Comparison of ENCODE assay signal across 10 cellular contexts in the genomic region with DNA sequence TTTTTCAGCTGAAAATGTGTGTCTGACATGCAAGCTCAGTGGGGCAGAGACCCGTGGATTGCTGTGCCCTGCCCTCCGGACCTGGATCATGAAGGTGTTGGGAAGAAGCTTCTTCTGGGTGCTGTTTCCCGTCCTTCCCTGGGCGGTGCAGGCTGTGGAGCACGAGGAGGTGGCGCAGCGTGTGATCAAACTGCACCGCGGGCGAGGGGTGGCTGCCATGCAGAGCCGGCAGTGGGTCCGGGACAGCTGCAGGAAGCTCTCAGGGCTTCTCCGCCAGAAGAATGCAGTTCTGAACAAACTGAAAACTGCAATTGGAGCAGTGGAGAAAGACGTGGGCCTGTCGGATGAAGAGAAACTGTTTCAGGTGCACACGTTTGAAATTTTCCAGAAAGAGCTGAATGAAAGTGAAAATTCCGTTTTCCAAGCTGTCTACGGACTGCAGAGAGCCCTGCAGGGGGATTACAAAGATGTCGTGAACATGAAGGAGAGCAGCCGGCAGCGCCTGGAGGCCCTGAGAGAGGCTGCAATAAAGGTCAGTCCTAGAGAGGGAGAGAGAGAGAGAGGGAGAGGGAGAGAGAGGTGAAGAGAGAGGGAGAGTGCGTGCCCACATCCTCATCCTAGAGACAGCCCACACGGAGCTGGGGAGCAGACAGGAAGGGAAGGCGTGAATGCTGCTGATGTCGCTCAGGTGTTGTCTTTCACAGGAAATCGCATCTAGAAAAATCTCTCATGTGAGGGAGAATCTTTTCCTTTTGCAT. TPM values are rescaled to one million over a fixed set of nuclear protein-coding genes. Genes with fewer than 3 reads are reported as not detected.
DNase-seq lines count a peak whose midpoint lies in the region; ATAC-seq and TF ChIP-seq lines count a peak whose summit lies in the region.
"Had no signal": no experiment of that assay in that cellular context is flagged by ENCODE, and none has a peak within 500 bp of the region (broad histone marks: within the 10 kb centered on the region; RNA-seq: fewer than 3 reads in every experiment).

No MANE protein-coding gene starts in this region.

- H3K36me3 Mint-ChIP-seq in activated CD4-positive, alpha-beta T cell treated with anti-CD3 and anti-CD28 coated beads, Interleukin-2, amount 10 ng/mL, durations not matched to agents 24 days and 14 days (ENCODE audit: low read depth), result peaks cover 37% of the 10 kb centered on the region
- peaks cover 59% of the 10 kb centered on the region for H3K36me3 Mint-ChIP-seq in activated T-helper 2 cell treated with anti-CD3 and anti-CD28 coated beads, Interferon-gamma antibody, Interleukin-2, Interleukin-4, amounts not matched to agents 10 μg/mL and 5 μg/mL and 100 μg/mL, durations not matched to agents 14 hours and 24 hours and 36 hours (ENCODE audit: low read depth)

- H3K4me3 Mint-ChIP-seq in activated CD4-positive, alpha-beta T cell treated with anti-CD3 and anti-CD28 coated beads, Interleukin-2, amount 10 ng/mL, durations not matched to agents 24 days and 14 days, result peak overlapping the region; percentile 36
- H3K4me3 Mint-ChIP-seq in activated T-helper 2 cell treated with anti-CD3 and anti-CD28 coated beads, Interferon-gamma antibody, Interleukin-2, Interleukin-4, amounts not matched to agents 10 μg/mL and 5 μg/mL and 100 μg/mL, durations not matched to agents 14 hours and 24 hours and 36 hours (ENCODE audit: low read depth), result peak overlapping the region; percentile 26

- intact Hi-C loops in activated CD4-positive, alpha-beta T cell treated with anti-CD3 and anti-CD28 coated beads, Interleukin-2, amount 10 ng/mL, durations not matched to agents 24 days and 14 days (cut with micrococcal nuclease), result no loop called here
- intact Hi-C loops in activated T-helper 2 cell treated with anti-CD3 and anti-CD28 coated beads, Interferon-gamma antibody, Interleukin-2, Interleukin-4, amounts not matched to agents 10 μg/mL and 5 μg/mL and 100 μg/mL, durations not matched to agents 14 hours and 24 hours and 36 hours (cut with micrococcal nuclease), result no loop called here
- intact Hi-C loops in right cardiac atrium (cut with DNase I), result no loop called here
- intact Hi-C loops in sigmoid colon (cut with DNase I), result no loop called here

- TF ChIP-seq POLR2A in sigmoid colon (IDR thresholded peaks at IDR 0.05), result no peak

- H3K27me3 Mint-ChIP-seq in activated CD4-positive, alpha-beta T cell treated with anti-CD3 and anti-CD28 coated beads, Interleukin-2, amount 10 ng/mL, durations not matched to agents 24 days and 14 days, result no peaks in the 10 kb centered on the region
- H3K27me3 Mint-ChIP-seq in activated T-helper 2 cell treated with anti-CD3 and anti-CD28 coated beads, Interferon-gamma antibody, Interleukin-2, Interleukin-4, amounts not matched to agents 10 μg/mL and 5 μg/mL and 100 μg/mL, durations not matched to agents 14 hours and 24 hours and 36 hours (ENCODE audit: low read depth), result no peaks in the 10 kb centered on the region

- WGBS in right cardiac atrium, result 50% methylated on average over 26 of the region's 26 CpGs
- WGBS in sigmoid colon, 2 donors, result 78 to 91% methylated on average over 26 of the region's 26 CpGs

- H3K27ac ChIP-seq in right cardiac atrium (ENCODE audit: low read length), result peak overlapping the region; percentile 40
- H3K27ac ChIP-seq in sigmoid colon, result peak overlapping the region; percentile 33 to 94 (median 74)
- H3K27ac ChIP-seq: VCaP had no signal

- no peaks in the 10 kb centered on the region for H3K9me3 Mint-ChIP-seq in activated CD4-positive, alpha-beta T cell treated with anti-CD3 and anti-CD28 coated beads, Interleukin-2, amount 10 ng/mL, durations not matched to agents 24 days and 14 days
- no peaks in the 10 kb centered on the region for H3K9me3 Mint-ChIP-seq in activated T-helper 2 cell treated with anti-CD3 and anti-CD28 coated beads, Interferon-gamma antibody, Interleukin-2, Interleukin-4, amounts not matched to agents 10 μg/mL and 5 μg/mL and 100 μg/mL, durations not matched to agents 14 hours and 24 hours and 36 hours

- no peak for TF ChIP-seq EP300 in sigmoid colon (IDR thresholded peaks at IDR 0.05)

- H3K27me3 ChIP-seq in right cardiac atrium (ENCODE audit: control insufficient read depth, insufficient read depth), result no peaks in the 10 kb centered on the region
- no peaks in the 10 kb centered on the region for H3K27me3 ChIP-seq in sigmoid colon

- H3K9me3 ChIP-seq in right cardiac atrium (ENCODE audit: control insufficient read depth, low read length) (no peaks in the 10 kb centered on the region), sigmoid colon (no peaks in the 10 kb centered on the region)

- peak overlapping the region; percentile 45 for H3K27ac Mint-ChIP-seq in activated CD4-positive, alpha-beta T cell treated with anti-CD3 and anti-CD28 coated beads, Interleukin-2, amount 10 ng/mL, durations not matched to agents 24 days and 14 days
- H3K27ac Mint-ChIP-seq in activated T-helper 2 cell treated with anti-CD3 and anti-CD28 coated beads, Interferon-gamma antibody, Interleukin-2, Interleukin-4, amounts not matched to agents 10 μg/mL and 5 μg/mL and 100 μg/mL, durations not matched to agents 14 hours and 24 hours and 36 hours, result no peak overlapping the region

- no peak for DNase-seq in activated CD4-positive, alpha-beta T cell treated with anti-CD3 and anti-CD28 coated beads, Interleukin-2, amount 10 ng/mL, durations not matched to agents 24 days and 14 days
- DNase-seq in activated CD4-positive, alpha-beta T cell treated with anti-CD3 and anti-CD28 coated beads, Interleukin-2, amount 50 U/mL, for 4 hours, result no peak
- DNase-seq in activated T-helper 2 cell treated with anti-CD3 and anti-CD28 coated beads, Interferon-gamma antibody, Interleukin-2, Interleukin-4, amounts not matched to agents 10 μg/mL and 5 μg/mL and 100 μg/mL, durations not matched to agents 14 hours and 24 hours and 36 hours (ENCODE audit: low spot score), result no peak
- DNase-seq in right cardiac atrium (no peak), sigmoid colon (no peak), NCI-H1105 treated with DMSO at 0.1 percent for 48 hours (lab: John Stamatoyannopoulos, UW) (no peak), midbrain (lab: John Stamatoyannopoulos, UW) (no peak)
- no peak for DNase-seq in activated CD4-positive, alpha-beta T cell treated with anti-CD3 and anti-CD28 coated beads, Interleukin-2, amount 50 U/mL, for 48 hours
- DNase-seq: kidney had no signal

- TF ChIP-seq CTCF in sigmoid colon (IDR thresholded peaks at IDR 0.05), result no peak

- H3K4me1 ChIP-seq in right cardiac atrium (ENCODE audit: control insufficient read depth, insufficient read depth, low read length) (no peaks in the 10 kb centered on the region), sigmoid colon (peaks cover 0 to 61% (median 50%) of the 10 kb centered on the region in 4 donors)

- peaks cover 30% of the 10 kb centered on the region for H3K4me1 Mint-ChIP-seq in activated CD4-positive, alpha-beta T cell treated with anti-CD3 and anti-CD28 coated beads, Interleukin-2, amount 10 ng/mL, durations not matched to agents 24 days and 14 days
- H3K4me1 Mint-ChIP-seq in activated T-helper 2 cell treated with anti-CD3 and anti-CD28 coated beads, Interferon-gamma antibody, Interleukin-2, Interleukin-4, amounts not matched to agents 10 μg/mL and 5 μg/mL and 100 μg/mL, durations not matched to agents 14 hours and 24 hours and 36 hours (ENCODE audit: low read depth), result peaks cover 31% of the 10 kb centered on the region

- peaks cover 19 to 42% (median 25%) of the 10 kb centered on the region in 4 donors for H3K36me3 ChIP-seq in sigmoid colon

- peak in 1 of 2 donors; percentile 20 for ATAC-seq in right cardiac atrium

- H3K4me3 ChIP-seq in right cardiac atrium (ENCODE audit: low read length) (no peak overlapping the region), sigmoid colon (peak overlapping the region in 3 of 4 donors; percentile 9 to 18 (median 10))

RNA-seq across cellular contexts. Expression of gene DCUN1D2, which starts 5.2 kb away (rescaled TPM):
- 21.4 and 29.9 TPM in 2 replicates for total RNA-seq in activated CD4-positive, alpha-beta T cell treated with anti-CD3 and anti-CD28 coated beads, Interleukin-2, amount 10 ng/mL, durations not matched to agents 24 days and 14 days
- total RNA-seq in activated T-helper 2 cell treated with anti-CD3 and anti-CD28 coated beads, Interferon-gamma antibody, Interleukin-2, Interleukin-4, amounts not matched to agents 10 μg/mL and 5 μg/mL and 100 μg/mL, durations not matched to agents 14 hours and 24 hours and 36 hours, result 22.2 and 25.5 TPM in 2 replicates
- total RNA-seq in right cardiac atrium, result 100 to 1,000 TPM; 124 to 160 (median 142) TPM
- 91.6 TPM for polyA plus RNA-seq in right cardiac atrium
- total RNA-seq in sigmoid colon, result 10 to 100 TPM; 20.6 to 33.0 (median 27.6) TPM
- polyA plus RNA-seq in sigmoid colon, result 10 to 100 TPM in 1 of 3 donors, 1 to 10 TPM in 2; 6.6 to 10.2 (median 7.9) TPM

RNA-seq across cellular contexts. Expression of gene ADPRHL1, which starts 42.4 kb away (rescaled TPM):
- total RNA-seq in activated CD4-positive, alpha-beta T cell treated with anti-CD3 and anti-CD28 coated beads, Interleukin-2, amount 10 ng/mL, durations not matched to agents 24 days and 14 days, result 0.62 and 0.86 TPM in 2 replicates
- 0.64 TPM in 2 replicates for total RNA-seq in activated T-helper 2 cell treated with anti-CD3 and anti-CD28 coated beads, Interferon-gamma antibody, Interleukin-2, Interleukin-4, amounts not matched to agents 10 μg/mL and 5 μg/mL and 100 μg/mL, durations not matched to agents 14 hours and 24 hours and 36 hours
- total RNA-seq in right cardiac atrium, result 100 to 1,000 TPM; 320 to 446 (median 375) TPM
- polyA plus RNA-seq in right cardiac atrium, result 280 TPM
- 1 to 10 TPM; 2.3 to 7.8 (median 4.5) TPM for total RNA-seq in sigmoid colon
- 1 to 10 TPM; 1.2 to 4.9 (median 4.2) TPM for polyA plus RNA-seq in sigmoid colon

Comparison
In these comparisons a context has a peak if more than half of its experiments do, and no peak if none do; other contexts are left out.
1. RNA of gene ADPRHL1, which starts 42.4 kb away (total RNA-seq): 320 to 446 TPM in right cardiac atrium; 2.3 to 7.8 TPM in sigmoid colon, 0.62 to 0.86 TPM in activated CD4-positive, alpha-beta T cell treated with anti-CD3 and anti-CD28 coated beads, Interleukin-2, amount 10 ng/mL, durations not matched to agents 24 days and 14 days and 0.64 TPM in activated T-helper 2 cell treated with anti-CD3 and anti-CD28 coated beads, Interferon-gamma antibody, Interleukin-2, Interleukin-4, amounts not matched to agents 10 μg/mL and 5 μg/mL and 100 μg/mL, durations not matched to agents 14 hours and 24 hours and 36 hours; every median in the first group is over 10 times any median in the second.